ENCODE assay signal across 9 cellular contexts in the genomic region with DNA sequence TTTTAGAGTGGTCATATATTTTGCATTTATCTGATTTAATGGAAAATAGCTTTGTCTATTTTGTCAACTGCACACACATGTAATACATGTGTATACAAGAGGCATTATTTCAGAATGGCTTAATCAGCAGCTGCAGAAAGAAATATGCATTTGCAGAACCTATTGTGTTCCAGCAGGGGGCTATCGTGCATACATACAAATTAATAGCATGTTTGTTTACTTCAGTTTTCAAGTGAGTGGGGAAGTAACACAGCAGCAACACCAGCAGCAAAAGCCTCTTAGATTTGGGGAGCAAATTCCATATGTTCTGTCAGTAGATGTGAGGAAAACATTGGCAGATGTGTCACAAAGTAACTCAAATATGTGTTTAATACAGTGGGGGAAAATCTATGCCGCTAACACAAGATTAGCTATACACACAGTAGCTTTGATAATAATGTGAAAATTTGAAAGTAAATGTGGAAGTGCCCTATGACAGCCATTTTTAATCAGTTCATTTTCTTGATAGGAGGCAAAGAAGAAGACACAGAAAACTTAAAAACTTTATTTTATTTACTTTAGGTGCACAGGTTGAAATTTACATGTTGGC.
DNase-seq lines count a peak whose midpoint lies in the region; ATAC-seq and TF ChIP-seq lines count a peak whose summit lies in the region.
"Had no signal": no experiment of that assay in that cellular context is flagged by ENCODE, and none has a peak within 500 bp of the region (broad histone marks: within the 10 kb centered on the region; RNA-seq: fewer than 3 reads in every experiment).

No MANE protein-coding gene starts in this region.

- no peaks in the 10 kb centered on the region for H3K9me3 Mint-ChIP-seq in brain

- H3K4me1 ChIP-seq in left lung: no peaks in the 10 kb centered on the region

- H3K4me3 Mint-ChIP-seq in brain: no peak overlapping the region

- peaks cover 19% of the 10 kb centered on the region for H3K4me1 Mint-ChIP-seq in brain

- TF ChIP-seq CTCF in brain (conservative IDR thresholded peaks at IDR 0.05) (peak; percentile 42 to 74), left lung (IDR thresholded peaks at IDR 0.05) (peak; percentile 41 to 56)

- H3K27ac ChIP-seq in left lung: no peak overlapping the region
- H3K27ac ChIP-seq: epithelial cell of prostate had no signal

- H3K36me3 Mint-ChIP-seq in brain: no peaks in the 10 kb centered on the region

- ATAC-seq in GM18519 (IDR thresholded peaks at IDR 0.05; ENCODE audit: low FRiP score, unreplicated experiment) (peak; percentile 81), HG03442 (IDR thresholded peaks at IDR 0.05; ENCODE audit: unreplicated experiment) (peak; percentile 67), left lung (peak; percentile 70), GM21528 (IDR thresholded peaks at IDR 0.05; ENCODE audit: low FRiP score, unreplicated experiment) (no peak), HG03045 (IDR thresholded peaks at IDR 0.05; ENCODE audit: unreplicated experiment) (no peak)

- H3K4me3 ChIP-seq in left lung: no peak overlapping the region

- no peaks in the 10 kb centered on the region for H3K36me3 ChIP-seq in left lung

- H3K27me3 Mint-ChIP-seq in brain: peaks cover 35% of the 10 kb centered on the region

- H3K27ac Mint-ChIP-seq in brain: no peak overlapping the region

- no peaks in the 10 kb centered on the region for H3K27me3 ChIP-seq in left lung

- no peaks in the 10 kb centered on the region for H3K9me3 ChIP-seq in left lung

- intact Hi-C loops in left lung (cut with DNase I): no loop called here

- peak; percentile 69 to 77 for DNase-seq in AML-193 (lab: John Stamatoyannopoulos, UW)
- DNase-seq in NCI-H526 (lab: John Stamatoyannopoulos, UW): peak; percentile 52 to 82
- DNase-seq in left lung: no peak

Comparison
In these comparisons a context has a peak if more than half of its experiments do, and no peak if none do; other contexts are left out.
1. DNase-seq: peak in AML-193 (2 of 2) and NCI-H526 (2 of 2); none in left lung (0 of 2).
2. ATAC-seq: peak in GM18519 (single experiment), HG03442 (single experiment) and left lung (single experiment); none in GM21528 (single experiment) and HG03045 (single experiment).